ENCODE assay signal across 9 cellular contexts in the genomic region with DNA sequence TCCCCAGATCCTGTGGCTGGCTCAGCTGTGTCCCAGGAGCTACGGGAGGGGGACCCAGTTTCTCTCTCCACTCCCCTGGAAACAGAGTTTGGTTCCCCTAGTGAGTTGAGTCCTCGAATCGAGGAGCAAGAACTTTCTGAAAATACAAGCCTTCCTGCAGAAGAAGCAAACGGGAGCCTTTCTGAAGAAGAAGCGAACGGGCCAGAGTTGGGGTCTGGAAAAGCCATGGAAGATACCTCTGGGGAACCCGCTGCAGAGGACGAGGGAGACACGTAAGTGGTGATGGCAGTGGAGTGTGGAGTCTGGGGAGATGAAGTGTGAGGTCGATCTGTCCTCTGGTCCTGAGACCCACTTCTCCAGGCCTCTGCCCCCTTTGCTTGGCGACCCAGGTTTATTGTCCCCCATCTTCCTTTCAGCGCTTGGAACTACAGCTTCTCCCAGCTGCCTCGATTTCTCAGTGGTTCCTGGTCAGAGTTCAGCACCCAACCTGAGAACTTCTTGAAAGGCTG. TPM values are rescaled to one million over a fixed set of nuclear protein-coding genes. Genes with fewer than 3 reads are reported as not detected.
DNase-seq lines count a peak whose midpoint lies in the region; ATAC-seq and TF ChIP-seq lines count a peak whose summit lies in the region.
"Had no signal": no experiment of that assay in that cellular context is flagged by ENCODE, and none has a peak within 500 bp of the region (broad histone marks: within the 10 kb centered on the region; RNA-seq: fewer than 3 reads in every experiment).

No MANE protein-coding gene starts in this region.

- peak overlapping the region; percentile 21; the same call in 1 of the 2 replicates for H3K4me2 ChIP-seq in KMS-11

- H3K9ac ChIP-seq in KMS-11: peak overlapping the region; percentile 35; the same call in 1 of the 2 replicates
- H3K9ac ChIP-seq in colonic mucosa (ENCODE audit: low read depth in 2 of 2, low read length in 2 of 2): peak overlapping the region; percentile 82 to 100

- H3K9me3 Mint-ChIP-seq in naive thymus-derived CD4-positive, alpha-beta T cell: peaks cover 0 to 9% (median 0%) of the 10 kb centered on the region in 11 donors

- intact Hi-C loops in colonic mucosa (cut with DNase I): loop anchor here (5.0 kb wide), 1 partner anchor 57 kb away; a partner anchor contains a TSS
- intact Hi-C loops in naive thymus-derived CD4-positive, alpha-beta T cell (cut with micrococcal nuclease): loop anchor here (1.0 to 10.0 kb wide), 24 partner anchors 28 to 1037 kb away; a partner anchor contains a TSS

- no peak for ATAC-seq in naive thymus-derived CD4-positive, alpha-beta T cell

- peaks cover 30 to 45% (median 37%) of the 10 kb centered on the region in 7 donors for H3K4me1 Mint-ChIP-seq in naive thymus-derived CD4-positive, alpha-beta T cell

- POLR2A ChIA-PET in AG04450 (lab: Yijun Ruan, JAX): interaction anchor here (0.6 to 4.9 kb wide), 6 partner anchors 18 to 1173 kb away, joined by 3 to 40 read pairs (median 10); a partner anchor contains a TSS
- POLR2A ChIA-PET in naive thymus-derived CD4-positive, alpha-beta T cell (lab: Charles Lee): interaction anchor here (0.7 to 6.5 kb wide), 12 partner anchors 15 to 285 kb away, joined by 3 to 101 read pairs (median 50); a partner anchor contains a TSS

- peak overlapping the region; percentile 15 to 100 (median 100) for H3K27ac Mint-ChIP-seq in naive thymus-derived CD4-positive, alpha-beta T cell

- H3K9me3 ChIP-seq in AG04450 (ENCODE audit: control insufficient read depth, insufficient read depth, low read length) (no peaks in the 10 kb centered on the region), colonic mucosa (no peaks in the 10 kb centered on the region)
- no peaks in the 10 kb centered on the region for H3K9me3 ChIP-seq in naive thymus-derived CD4-positive, alpha-beta T cell (ENCODE audit: control insufficient read depth in 2 of 3, low read length in 3 of 3)

- CTCF ChIA-PET in AG04450 (lab: Charles Lee): interaction anchor here (0.6 to 6.0 kb wide), 22 partner anchors 10 to 302 kb away, joined by 3 to 134 read pairs (median 8); a partner anchor contains a TSS
- CTCF ChIA-PET in naive thymus-derived CD4-positive, alpha-beta T cell (lab: Charles Lee): interaction anchor here (0.6 to 3.4 kb wide), 9 partner anchors 12 to 254 kb away, joined by 3 to 25 read pairs (median 8); a partner anchor contains a TSS

- no peaks in the 10 kb centered on the region for H3K27me3 Mint-ChIP-seq in naive thymus-derived CD4-positive, alpha-beta T cell

- H3K27me3 ChIP-seq in AG04450 (ENCODE audit: control insufficient read depth, insufficient read depth, low read length): no peaks in the 10 kb centered on the region
- no peaks in the 10 kb centered on the region for H3K27me3 ChIP-seq in KMS-11 (ENCODE audit: insufficient read depth, low read depth)
- no peaks in the 10 kb centered on the region for H3K27me3 ChIP-seq in colonic mucosa
- H3K27me3 ChIP-seq in naive thymus-derived CD4-positive, alpha-beta T cell (ENCODE audit: control insufficient read depth in 2 of 2, insufficient read depth in 2 of 2, low read length in 2 of 2): no peaks in the 10 kb centered on the region

- DNase-seq in AG04450 (ENCODE audit: low read depth, low spot score): no peak
- no peak for DNase-seq in colonic mucosa
- DNase-seq in naive thymus-derived CD4-positive, alpha-beta T cell: no peak
- no peak for DNase-seq in cerebellar cortex (ENCODE audit: low spot score)
- no peak for DNase-seq in EL
- DNase-seq in SK-N-DZ (ENCODE audit: low spot score): no peak
- no peak for DNase-seq in ACHN

- H3K27ac ChIP-seq in AG04450 (ENCODE audit: low read depth, low read length): peak overlapping the region; percentile 65
- H3K27ac ChIP-seq in KMS-11: no peak overlapping the region
- peak overlapping the region; percentile 97 for H3K27ac ChIP-seq in colonic mucosa
- peak overlapping the region; percentile 71 for H3K27ac ChIP-seq in naive thymus-derived CD4-positive, alpha-beta T cell (ENCODE audit: low read depth, low read length)

- H3K4me3 Mint-ChIP-seq in naive thymus-derived CD4-positive, alpha-beta T cell: peak overlapping the region; percentile 95 to 99 (median 97)

- no peaks in the 10 kb centered on the region for H3K36me3 ChIP-seq in KMS-11 (ENCODE audit: insufficient read depth)
- H3K36me3 ChIP-seq in colonic mucosa: no peaks in the 10 kb centered on the region
- peaks cover 0 to 15% (median 0%) of the 10 kb centered on the region in 3 experiments for H3K36me3 ChIP-seq in naive thymus-derived CD4-positive, alpha-beta T cell (ENCODE audit: control insufficient read depth in 2 of 3, insufficient read depth in 3 of 3, low read length in 3 of 3)

- TF ChIP-seq CTCF in AG04450 (IDR thresholded peaks at IDR 0.05; ENCODE audit: low read depth, low read length) (no peak), KMS-11 (conservative IDR thresholded peaks at IDR 0.05; ENCODE audit: low read depth, low read length) (no peak), colonic mucosa (IDR thresholded peaks at IDR 0.05) (no peak)

- no peaks in the 10 kb centered on the region for H4K20me1 ChIP-seq in KMS-11 (ENCODE audit: insufficient read depth)

- peaks cover 32% of the 10 kb centered on the region; the same call in 1 of the 2 replicates for H3K79me2 ChIP-seq in KMS-11 (ENCODE audit: insufficient read depth, low read depth)

- peak overlapping the region; percentile 14; the same call in 1 of the 2 replicates for H2AFZ ChIP-seq in KMS-11 (ENCODE audit: low read depth)

- H3K4me1 ChIP-seq in KMS-11 (ENCODE audit: low read depth, poor library complexity, severe bottlenecking) (no peaks in the 10 kb centered on the region), colonic mucosa (peaks cover 11% of the 10 kb centered on the region)
- peaks cover 27 to 28% of the 10 kb centered on the region in 2 donors for H3K4me1 ChIP-seq in naive thymus-derived CD4-positive, alpha-beta T cell (ENCODE audit: control insufficient read depth in 2 of 2, insufficient read depth in 2 of 2, low read length in 2 of 2)

- H3K36me3 Mint-ChIP-seq in naive thymus-derived CD4-positive, alpha-beta T cell: peaks cover 3 to 28% (median 14%) of the 10 kb centered on the region in 5 donors

- H3K4me3 ChIP-seq in AG04450 (ENCODE audit: low read depth, low read length): peak overlapping the region; percentile 92
- no peak overlapping the region for H3K4me3 ChIP-seq in KMS-11 (IDR thresholded peaks at IDR 0.05; ENCODE audit: insufficient read depth, low read depth, low read length)
- H3K4me3 ChIP-seq in colonic mucosa: peak overlapping the region; percentile 76
- peak overlapping the region; percentile 94 for H3K4me3 ChIP-seq in naive thymus-derived CD4-positive, alpha-beta T cell (ENCODE audit: low read length)

- in situ Hi-C loops in ACHN (cut with HindIII; ENCODE audit: low pct_ligation_motif_present, low pct_unique_long_range_greater_than_20kb, low sequenced_read_pairs): no loop called here

RNA-seq across cellular contexts. Expression of a gene that starts 0.6 kb away (rescaled TPM):
- polyA plus RNA-seq in AG04450 (2011; rRNA removed): 4.1 and 4.5 TPM in 2 replicates
- 3.1 and 3.7 TPM in 2 replicates for polyA minus RNA-seq in AG04450 (2011; rRNA and poly(A)+ RNA removed)
- total RNA-seq in colonic mucosa: 10 to 100 TPM in 1 of 2 donors, 1 to 10 TPM in 1; 6.0 to 22.6 TPM
- 10 to 100 TPM in 2 of 5 experiments, 1 to 10 TPM in 3; 6.7 to 21.1 (median 9.6) TPM for total RNA-seq in naive thymus-derived CD4-positive, alpha-beta T cell
- polyA plus RNA-seq in naive thymus-derived CD4-positive, alpha-beta T cell: 10 to 100 TPM in 1 of 2 donors, 1 to 10 TPM in 1; 9.6 to 18.9 TPM
- polyA plus RNA-seq in SK-N-DZ (2014; cell fraction: cytosol; rRNA removed): 48.4 and 50.3 TPM in 2 replicates
- polyA plus RNA-seq in SK-N-DZ (2014; cell fraction: nucleus; rRNA removed): 58.4 and 68.1 TPM in 2 replicates

RNA-seq across cellular contexts. Expression of a gene that starts 1.6 kb away (rescaled TPM):
- polyA plus RNA-seq in AG04450 (2011; rRNA removed): 40.7 and 48.9 TPM in 2 replicates
- polyA minus RNA-seq in AG04450 (2011; rRNA and poly(A)+ RNA removed): 54.7 and 63.4 TPM in 2 replicates
- 10 to 100 TPM; 64.3 to 90.0 TPM for total RNA-seq in colonic mucosa
- 100 to 1,000 TPM in 3 of 5 experiments, 10 to 100 TPM in 2; 57.9 to 226 (median 104) TPM for total RNA-seq in naive thymus-derived CD4-positive, alpha-beta T cell
- polyA plus RNA-seq in naive thymus-derived CD4-positive, alpha-beta T cell: 10 to 100 TPM; 30.9 to 32.5 TPM
- polyA plus RNA-seq in SK-N-DZ (2014; cell fraction: cytosol; rRNA removed): 82.1 and 97.5 TPM in 2 replicates
- polyA plus RNA-seq in SK-N-DZ (2014; cell fraction: nucleus; rRNA removed): 37.3 and 40.5 TPM in 2 replicates

RNA-seq across cellular contexts. Expression of a gene that starts 16.1 kb away (rescaled TPM):
- polyA plus RNA-seq in AG04450 (2011; rRNA removed): 7.2 and 7.7 TPM in 2 replicates
- 5.3 and 6.7 TPM in 2 replicates for polyA minus RNA-seq in AG04450 (2011; rRNA and poly(A)+ RNA removed)
- total RNA-seq in colonic mucosa: under 1 TPM; 0.42 to 0.82 TPM
- total RNA-seq in naive thymus-derived CD4-positive, alpha-beta T cell: not detected
- polyA plus RNA-seq in naive thymus-derived CD4-positive, alpha-beta T cell: not detected
- polyA plus RNA-seq in SK-N-DZ (2014; cell fraction: cytosol; rRNA removed): 14.1 and 15.5 TPM in 2 replicates
- 17.5 and 17.6 TPM in 2 replicates for polyA plus RNA-seq in SK-N-DZ (2014; cell fraction: nucleus; rRNA removed)

RNA-seq across cellular contexts. Expression of a gene that starts 28.7 kb away (rescaled TPM):
- 0.04 and 0.06 TPM in 2 replicates for polyA plus RNA-seq in AG04450 (2011; rRNA removed)
- polyA minus RNA-seq in AG04450 (2011; rRNA and poly(A)+ RNA removed): 0.09 TPM in 2 replicates
- under 1 TPM; 0.32 to 0.62 TPM for total RNA-seq in colonic mucosa
- under 1 TPM in 1 of 5 experiments, not detected in 4; 0.03 TPM for total RNA-seq in naive thymus-derived CD4-positive, alpha-beta T cell
- polyA plus RNA-seq in naive thymus-derived CD4-positive, alpha-beta T cell: not detected
- polyA plus RNA-seq in SK-N-DZ (2014; cell fraction: cytosol; rRNA removed): 0.10 TPM in 1 of 2 replicates, not detected in the other
- polyA plus RNA-seq in SK-N-DZ (2014; cell fraction: nucleus; rRNA removed): 0.02 and 0.03 TPM in 2 replicates
- total RNA-seq: glomerular endothelial cell had no signal

RNA-seq across cellular contexts. Expression of a gene that starts 38.1 kb away (rescaled TPM):
- 0.05 and 0.11 TPM in 2 replicates for polyA plus RNA-seq in AG04450 (2011; rRNA removed)
- 0.32 TPM in 1 of 2 replicates, not detected in the other for polyA minus RNA-seq in AG04450 (2011; rRNA and poly(A)+ RNA removed)
- total RNA-seq in colonic mucosa: 1 to 10 TPM in 1 of 2 donors, under 1 TPM in 1; 0.54 to 1.4 TPM
- 1 to 10 TPM in 1 of 5 experiments, under 1 TPM in 4; 0.12 to 1.1 (median 0.29) TPM for total RNA-seq in naive thymus-derived CD4-positive, alpha-beta T cell
- not detected for polyA plus RNA-seq in naive thymus-derived CD4-positive, alpha-beta T cell
- 0.25 and 0.28 TPM in 2 replicates for polyA plus RNA-seq in SK-N-DZ (2014; cell fraction: cytosol; rRNA removed)
- polyA plus RNA-seq in SK-N-DZ (2014; cell fraction: nucleus; rRNA removed): 0.85 and 1.2 TPM in 2 replicates
- total RNA-seq: glomerular endothelial cell had no signal
